In the genomic region with DNA sequence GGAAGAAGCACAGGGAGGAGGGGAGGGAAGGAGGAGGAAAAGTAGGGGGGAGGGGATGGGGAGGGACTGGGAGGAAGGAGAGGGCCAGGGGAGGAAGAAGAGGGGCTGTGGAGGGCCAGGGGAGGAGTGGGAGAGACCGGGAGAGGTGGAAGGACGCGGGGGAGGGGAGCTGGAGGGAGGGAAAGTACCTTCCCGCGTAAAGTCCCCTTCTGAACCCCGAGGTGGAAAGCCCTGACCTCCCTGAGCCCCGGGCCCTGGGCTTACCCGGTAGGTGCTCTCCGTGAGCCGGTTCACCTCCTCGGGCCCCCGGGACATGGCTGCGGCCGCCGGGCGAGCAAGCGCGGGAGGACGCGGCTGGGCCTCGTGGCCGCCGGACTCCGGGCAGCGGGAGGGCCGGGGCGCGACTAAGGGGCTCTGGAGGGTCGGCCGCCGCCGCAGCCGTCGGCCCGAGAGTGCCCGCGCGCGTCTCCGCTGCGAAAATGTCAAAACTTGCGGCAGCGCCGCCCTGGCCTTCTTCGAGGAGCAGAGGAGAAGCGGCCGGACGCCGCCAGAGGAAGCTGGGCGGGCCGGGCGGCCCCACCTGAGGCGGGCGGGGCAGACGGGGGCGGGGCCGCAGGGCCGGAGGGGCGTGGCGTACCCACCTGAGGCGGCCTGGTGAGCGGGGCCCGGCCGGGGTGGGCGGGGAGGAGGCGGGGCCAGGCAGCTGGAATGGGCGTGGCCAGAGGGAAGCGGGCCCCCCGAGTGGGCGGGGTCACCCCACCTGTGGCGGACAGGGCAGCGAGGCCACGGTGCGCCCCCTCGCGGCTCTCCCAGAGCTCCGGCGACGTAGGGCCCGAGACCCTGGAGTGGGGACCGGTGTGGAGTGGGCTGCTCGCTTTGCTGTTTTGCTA, we compare ENCODE assay signal across 1 cellular context.
TF ChIP-seq lines count a peak whose summit lies in the region.

A gene with protein sequence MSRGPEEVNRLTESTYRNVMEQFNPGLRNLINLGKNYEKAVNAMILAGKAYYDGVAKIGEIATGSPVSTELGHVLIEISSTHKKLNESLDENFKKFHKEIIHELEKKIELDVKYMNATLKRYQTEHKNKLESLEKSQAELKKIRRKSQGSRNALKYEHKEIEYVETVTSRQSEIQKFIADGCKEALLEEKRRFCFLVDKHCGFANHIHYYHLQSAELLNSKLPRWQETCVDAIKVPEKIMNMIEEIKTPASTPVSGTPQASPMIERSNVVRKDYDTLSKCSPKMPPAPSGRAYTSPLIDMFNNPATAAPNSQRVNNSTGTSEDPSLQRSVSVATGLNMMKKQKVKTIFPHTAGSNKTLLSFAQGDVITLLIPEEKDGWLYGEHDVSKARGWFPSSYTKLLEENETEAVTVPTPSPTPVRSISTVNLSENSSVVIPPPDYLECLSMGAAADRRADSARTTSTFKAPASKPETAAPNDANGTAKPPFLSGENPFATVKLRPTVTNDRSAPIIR (minus strand): TSS at position 553 of the 890 bp plus-strand sequence. CDS start 238 bp downstream, at position 315.

TF ChIP-seq in endothelial cell of umbilical vein, 7 proteins besides CTCF, POLR2A, EP300 and RAD21 (continued from another document):
- TF ChIP-seq POLR2AphosphoS5 (IDR thresholded peaks at IDR 0.05; ENCODE audit: insufficient read depth, low read depth, low read length) (no peak), GATA2 (IDR thresholded peaks at IDR 0.05; ENCODE audit: insufficient read depth, insufficient read length, low read depth, low read length) (no peak), EZH2 (IDR thresholded peaks at IDR 0.05; ENCODE audit: borderline replicate concordance, low read depth, low read length, severe bottlenecking) (no peak), JUN (IDR thresholded peaks at IDR 0.05; ENCODE audit: borderline replicate concordance, insufficient read depth, insufficient read length, low read depth) (no peak)
